8 cellular contexts compared by ENCODE assay signal in the genomic region with DNA sequence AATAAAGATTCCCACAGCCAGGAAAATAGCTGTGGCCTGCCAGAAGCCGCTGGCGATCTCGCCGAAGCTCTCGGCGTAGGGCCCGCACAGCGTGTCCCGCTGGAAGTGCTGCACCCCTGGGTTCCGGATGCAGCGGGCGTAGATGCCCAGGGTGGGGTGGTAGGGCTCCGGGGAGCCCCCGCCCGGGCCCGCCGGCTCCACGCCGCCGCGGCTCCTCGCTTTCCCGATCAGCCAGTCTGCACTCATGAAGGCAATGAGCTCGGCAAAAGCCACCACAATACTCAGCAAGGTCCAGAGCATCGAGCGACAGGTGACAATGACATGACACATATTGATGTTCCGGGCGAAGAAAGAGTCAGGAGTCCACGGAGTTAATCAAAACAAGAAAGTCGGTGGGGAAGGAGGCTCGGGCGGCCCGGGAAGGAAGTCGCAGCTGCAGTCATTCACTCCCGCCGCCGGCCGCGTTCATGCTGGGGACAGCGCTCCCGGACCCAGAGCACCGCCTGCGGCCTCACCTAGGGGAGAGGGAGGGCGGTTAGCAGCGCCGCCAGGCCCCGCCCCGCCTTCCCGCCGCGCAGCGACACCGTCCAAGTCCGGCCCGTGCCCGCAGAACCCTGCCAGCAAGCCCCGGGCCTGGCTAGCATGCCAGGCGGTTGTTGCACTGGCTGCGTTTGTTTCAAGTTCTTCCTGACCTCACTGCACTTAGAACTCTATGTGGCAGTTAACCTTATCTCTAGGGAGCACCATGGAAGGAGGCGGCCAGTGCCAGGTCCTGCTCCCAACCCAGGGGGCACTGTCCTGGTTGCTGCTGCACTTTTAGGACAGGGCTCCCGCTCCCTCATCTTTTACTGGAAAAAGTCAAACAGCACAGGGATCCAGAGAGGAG.
DNase-seq lines count a peak whose midpoint lies in the region; ATAC-seq, FAIRE-seq and TF ChIP-seq lines count a peak whose summit lies in the region.

No MANE protein-coding gene starts in this region.

- no peak for TF ChIP-seq POLR2A in HCT116 (IDR thresholded peaks at IDR 0.05; ENCODE audit: borderline replicate concordance, extremely low read depth, insufficient read depth, insufficient read length)

- H3K27me3 ChIP-seq in HCT116 (ENCODE audit: insufficient read depth, low read length) = no peaks in the 10 kb centered on the region
- H3K27me3 ChIP-seq in pancreas = no peaks in the 10 kb centered on the region

- H3K36me3 Mint-ChIP-seq in activated naive CD4-positive, alpha-beta T cell treated with anti-CD3 and anti-CD28 coated beads for 36 hours (ENCODE audit: low read depth) = no peaks in the 10 kb centered on the region

- no peak for FAIRE-seq in pancreas (lab: Jason Lieb, UNC)

- H3K9ac ChIP-seq in HCT116 (ENCODE audit: low read length) = no peak overlapping the region

- H3K27ac ChIP-seq in HCT116 (ENCODE audit: low read depth, low read length) = no peak overlapping the region; the same call in 1 of the 2 replicates
- peak overlapping the region in 3 of 4 donors; percentile 9 to 66 (median 51) for H3K27ac ChIP-seq in pancreas

- no peaks in the 10 kb centered on the region for H3K36me3 ChIP-seq in HCT116 (ENCODE audit: control insufficient read depth in 1 of 2, insufficient read depth in 2 of 2, low read length in 2 of 2)
- no peaks in the 10 kb centered on the region for H3K36me3 ChIP-seq in pancreas

- no TSS peak for BruUV-seq in HCT116 (replicated peaks; lab: Mats Ljungman, UMichigan)

- intact Hi-C loops in HCT116 (cut with micrococcal nuclease) (no loop called here), Right ventricle myocardium superior (cut with DNase I) (no loop called here), pancreas (cut with DNase I) (no loop called here)
- intact Hi-C loops in activated naive CD4-positive, alpha-beta T cell treated with anti-CD3 and anti-CD28 coated beads for 36 hours (cut with micrococcal nuclease) = no loop called here

- H3K4me3 Mint-ChIP-seq in activated naive CD4-positive, alpha-beta T cell treated with anti-CD3 and anti-CD28 coated beads for 36 hours = peak overlapping the region; percentile 71

- H3K9me3 ChIP-seq in HCT116 (ENCODE audit: control insufficient read depth in 1 of 2, insufficient read depth in 1 of 2, low read depth in 1 of 2, low read length in 2 of 2) = no peaks in the 10 kb centered on the region
- H3K9me3 ChIP-seq in pancreas = no peaks in the 10 kb centered on the region

- H3K4me1 ChIP-seq in HCT116 (ENCODE audit: control insufficient read depth in 1 of 2, insufficient read depth in 2 of 2, low read length in 2 of 2) (peaks cover 6 to 14% of the 10 kb centered on the region in 2 experiments; a peak in 3 of 4 replicates), pancreas (peaks cover 8 to 26% (median 8%) of the 10 kb centered on the region in 3 donors)

- no peaks in the 10 kb centered on the region for H3K9me2 ChIP-seq in HCT116 (ENCODE audit: insufficient read depth)

- peaks cover 5% of the 10 kb centered on the region for H3K4me1 Mint-ChIP-seq in activated naive CD4-positive, alpha-beta T cell treated with anti-CD3 and anti-CD28 coated beads for 36 hours (ENCODE audit: low read depth)

- H3K27ac Mint-ChIP-seq in activated naive CD4-positive, alpha-beta T cell treated with anti-CD3 and anti-CD28 coated beads for 36 hours = no peak overlapping the region

- peak overlapping the region; percentile 60 for H3K4me2 ChIP-seq in HCT116 (ENCODE audit: low read length)

- peaks cover 62% of the 10 kb centered on the region for H3K27me3 Mint-ChIP-seq in activated naive CD4-positive, alpha-beta T cell treated with anti-CD3 and anti-CD28 coated beads for 36 hours (ENCODE audit: low read depth)

- H3K79me2 ChIP-seq in HCT116 (ENCODE audit: insufficient read depth, low read length) = no peaks in the 10 kb centered on the region

- H3K9me3 Mint-ChIP-seq in activated naive CD4-positive, alpha-beta T cell treated with anti-CD3 and anti-CD28 coated beads for 36 hours = no peaks in the 10 kb centered on the region

- no peaks in the 10 kb centered on the region for H4K20me1 ChIP-seq in HCT116 (ENCODE audit: insufficient read depth)

- CTCF ChIA-PET in HCT116 (lab: Charles Lee) = no interaction called here
- CTCF ChIA-PET in activated naive CD4-positive, alpha-beta T cell treated with anti-CD3 and anti-CD28 coated beads for 36 hours (lab: Charles Lee) = no interaction called here

- no peak for DNase-seq in HCT116 (ENCODE audit: low read depth, low spot score)
- DNase-seq in NCI-H146 (lab: John Stamatoyannopoulos, UW) = peak; percentile 68
- peak; percentile 50 for DNase-seq in activated naive CD4-positive, alpha-beta T cell treated with anti-CD3 and anti-CD28 coated beads for 36 hours
- peak; percentile 88 for DNase-seq in Right ventricle myocardium superior
- DNase-seq in pancreas = peak; percentile 75 to 91 (median 84)
- no peak for DNase-seq in RPMI8226
- no peak for DNase-seq in D341Med (ENCODE audit: low spot score)

- WGBS in pancreas, 2 donors = 30 to 31% methylated on average over 60 to 61 of the region's 61 CpGs

- ATAC-seq in HCT116 = peak; percentile 91
- ATAC-seq in Right ventricle myocardium superior (ENCODE audit: poor library complexity) = peak; percentile 95
- ATAC-seq in pancreas = peak; percentile 90 to 96 (median 92)

- POLR2A ChIA-PET in HCT116 (lab: Charles Lee) = no interaction called here

- TF ChIP-seq RAD21 in HCT116 (IDR thresholded peaks at IDR 0.05; ENCODE audit: low read depth) = no peak

- H3K4me3 ChIP-seq in GM12875 (ENCODE audit: low read depth, low read length) (peak overlapping the region; percentile 55), HCT116 (replicated peaks in 1 of 2; ENCODE audit: low read depth in 1 of 2, low read length in 2 of 2) (peak overlapping the region in 1 of 2 experiments; percentile 17; a peak in 2 of 4 replicates), pancreas (peak overlapping the region; percentile 2 to 46 (median 14))

- TF ChIP-seq CTCF in GM12875 (IDR thresholded peaks at IDR 0.05; ENCODE audit: borderline replicate concordance, insufficient read depth, low read depth, low read length) = 0 out of 2 replicates have a peak, but pooled peaks have one; percentile 0
- peak in 2 of 3 experiments; percentile 16 to 24; a peak in 1 of 6 replicates for TF ChIP-seq CTCF in HCT116 (IDR thresholded peaks at IDR 0.05 in 2 of 3, conservative IDR thresholded peaks at IDR 0.05 in 1 of 3; ENCODE audit: borderline replicate concordance in 1 of 3, insufficient read depth in 1 of 3, low read depth in 2 of 3, low read length in 2 of 3)
- peak in 1 of 4 donors; percentile 10 for TF ChIP-seq CTCF in pancreas (IDR thresholded peaks at IDR 0.05)

- RAD21 ChIA-PET in HCT116 (lab: Charles Lee; ENCODE audit: low non-redundant PET in 1 of 2, low total read pairs in 2 of 2, uncharacterized antibody in 2 of 2, unreplicated experiment in 2 of 2) = no interaction called here

- H2AFZ ChIP-seq in HCT116 (ENCODE audit: low read depth, low read length, poor library complexity, severe bottlenecking) = no peak overlapping the region

TF ChIP-seq in HCT116, 20 proteins besides CTCF, POLR2A, EP300 and RAD21 (continues in another document):
- TF ChIP-seq ZFX (IDR thresholded peaks at IDR 0.05) = no peak
- TF ChIP-seq SP1 (IDR thresholded peaks at IDR 0.05; ENCODE audit: low read depth) = no peak
- TF ChIP-seq, protein P1, sequence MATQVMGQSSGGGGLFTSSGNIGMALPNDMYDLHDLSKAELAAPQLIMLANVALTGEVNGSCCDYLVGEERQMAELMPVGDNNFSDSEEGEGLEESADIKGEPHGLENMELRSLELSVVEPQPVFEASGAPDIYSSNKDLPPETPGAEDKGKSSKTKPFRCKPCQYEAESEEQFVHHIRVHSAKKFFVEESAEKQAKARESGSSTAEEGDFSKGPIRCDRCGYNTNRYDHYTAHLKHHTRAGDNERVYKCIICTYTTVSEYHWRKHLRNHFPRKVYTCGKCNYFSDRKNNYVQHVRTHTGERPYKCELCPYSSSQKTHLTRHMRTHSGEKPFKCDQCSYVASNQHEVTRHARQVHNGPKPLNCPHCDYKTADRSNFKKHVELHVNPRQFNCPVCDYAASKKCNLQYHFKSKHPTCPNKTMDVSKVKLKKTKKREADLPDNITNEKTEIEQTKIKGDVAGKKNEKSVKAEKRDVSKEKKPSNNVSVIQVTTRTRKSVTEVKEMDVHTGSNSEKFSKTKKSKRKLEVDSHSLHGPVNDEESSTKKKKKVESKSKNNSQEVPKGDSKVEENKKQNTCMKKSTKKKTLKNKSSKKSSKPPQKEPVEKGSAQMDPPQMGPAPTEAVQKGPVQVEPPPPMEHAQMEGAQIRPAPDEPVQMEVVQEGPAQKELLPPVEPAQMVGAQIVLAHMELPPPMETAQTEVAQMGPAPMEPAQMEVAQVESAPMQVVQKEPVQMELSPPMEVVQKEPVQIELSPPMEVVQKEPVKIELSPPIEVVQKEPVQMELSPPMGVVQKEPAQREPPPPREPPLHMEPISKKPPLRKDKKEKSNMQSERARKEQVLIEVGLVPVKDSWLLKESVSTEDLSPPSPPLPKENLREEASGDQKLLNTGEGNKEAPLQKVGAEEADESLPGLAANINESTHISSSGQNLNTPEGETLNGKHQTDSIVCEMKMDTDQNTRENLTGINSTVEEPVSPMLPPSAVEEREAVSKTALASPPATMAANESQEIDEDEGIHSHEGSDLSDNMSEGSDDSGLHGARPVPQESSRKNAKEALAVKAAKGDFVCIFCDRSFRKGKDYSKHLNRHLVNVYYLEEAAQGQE (IDR thresholded peaks at IDR 0.05; ENCODE audit: low read depth) = no peak
- no peak for TF ChIP-seq EZH2phosphoT487 (IDR thresholded peaks at IDR 0.05; ENCODE audit: borderline replicate concordance)
- no peak for TF ChIP-seq POLR2AphosphoS5 (IDR thresholded peaks at IDR 0.05; ENCODE audit: low read depth, low read length)
- no peak for TF ChIP-seq YY1 (IDR thresholded peaks at IDR 0.05; ENCODE audit: extremely low read depth, insufficient replicate concordance, low read depth, low read length)
- TF ChIP-seq, protein P2, sequence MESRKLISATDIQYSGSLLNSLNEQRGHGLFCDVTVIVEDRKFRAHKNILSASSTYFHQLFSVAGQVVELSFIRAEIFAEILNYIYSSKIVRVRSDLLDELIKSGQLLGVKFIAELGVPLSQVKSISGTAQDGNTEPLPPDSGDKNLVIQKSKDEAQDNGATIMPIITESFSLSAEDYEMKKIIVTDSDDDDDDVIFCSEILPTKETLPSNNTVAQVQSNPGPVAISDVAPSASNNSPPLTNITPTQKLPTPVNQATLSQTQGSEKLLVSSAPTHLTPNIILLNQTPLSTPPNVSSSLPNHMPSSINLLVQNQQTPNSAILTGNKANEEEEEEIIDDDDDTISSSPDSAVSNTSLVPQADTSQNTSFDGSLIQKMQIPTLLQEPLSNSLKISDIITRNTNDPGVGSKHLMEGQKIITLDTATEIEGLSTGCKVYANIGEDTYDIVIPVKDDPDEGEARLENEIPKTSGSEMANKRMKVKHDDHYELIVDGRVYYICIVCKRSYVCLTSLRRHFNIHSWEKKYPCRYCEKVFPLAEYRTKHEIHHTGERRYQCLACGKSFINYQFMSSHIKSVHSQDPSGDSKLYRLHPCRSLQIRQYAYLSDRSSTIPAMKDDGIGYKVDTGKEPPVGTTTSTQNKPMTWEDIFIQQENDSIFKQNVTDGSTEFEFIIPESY (IDR thresholded peaks at IDR 0.05; ENCODE audit: extremely low read depth, insufficient replicate concordance, low read length) = no peak
- TF ChIP-seq ELF1 (IDR thresholded peaks at IDR 0.05; ENCODE audit: borderline replicate concordance, low read depth) = no peak

Comparison
In these comparisons a context has a peak if more than half of its experiments do, and no peak if none do; other contexts are left out.
1. DNase-seq: peak in NCI-H146 (single experiment), activated naive CD4-positive, alpha-beta T cell treated with anti-CD3 and anti-CD28 coated beads for 36 hours (single experiment), Right ventricle myocardium superior (single experiment) and pancreas (6 of 6); none in HCT116 (single experiment), RPMI8226 (single experiment) and D341Med (single experiment).
2. Peak in every context shown above with its lines, with median percentiles within 50 percentile points of each other: ATAC-seq.